ENCODE assay signal across 9 cellular contexts in genomic region chr9:70484232-70485130, GRCh38.
DNase-seq lines count a peak whose midpoint lies in the region; ATAC-seq and TF ChIP-seq lines count a peak whose summit lies in the region.
"Had no signal": no experiment of that assay in that cellular context is flagged by ENCODE, and none has a peak within 500 bp of the region (broad histone marks: within the 10 kb centered on the region; RNA-seq: fewer than 3 reads in every experiment).

No MANE protein-coding gene starts in this region.

- H3K9me3 ChIP-seq in fibroblast of lung (ENCODE audit: control insufficient read depth, insufficient read depth, low read depth, low read length), result no peaks in the 10 kb centered on the region

- H3K36me3 Mint-ChIP-seq in activated CD4-positive, alpha-beta T cell treated with anti-CD3 and anti-CD28 coated beads, Interleukin-2, amount 10 ng/mL, durations not matched to agents 24 days and 14 days (ENCODE audit: low read depth), result no peaks in the 10 kb centered on the region
- no peaks in the 10 kb centered on the region for H3K36me3 Mint-ChIP-seq in naive B cell
- H3K36me3 Mint-ChIP-seq: natural killer cell treated with Interleukin-12 subunit alpha and Interleukin-12 subunit beta and Interleukin-15 and Interleukin-18, amount 100 ng/mL, for 72 hours had no signal

- no peak overlapping the region for H3K4me2 ChIP-seq in fibroblast of lung (ENCODE audit: extremely low read depth, insufficient read depth, low read length)

- H3K27me3 ChIP-seq in fibroblast of lung (ENCODE audit: control insufficient read depth, insufficient read depth, low read length), result no peaks in the 10 kb centered on the region

- no peak overlapping the region for H3K27ac ChIP-seq in fibroblast of lung (ENCODE audit: insufficient read depth, low read length)

- peaks cover 8% of the 10 kb centered on the region for H3K4me1 ChIP-seq in fibroblast of lung (ENCODE audit: control insufficient read depth, extremely low read depth, insufficient read depth, low read length)

- no peak overlapping the region for H2AFZ ChIP-seq in fibroblast of lung (ENCODE audit: low read length)

- H3K27me3 Mint-ChIP-seq in activated CD4-positive, alpha-beta T cell treated with anti-CD3 and anti-CD28 coated beads, Interleukin-2, amount 10 ng/mL, durations not matched to agents 24 days and 14 days, result no peaks in the 10 kb centered on the region
- peaks cover 5 to 21% (median 12%) of the 10 kb centered on the region in 3 donors for H3K27me3 Mint-ChIP-seq in naive B cell

- no peaks in the 10 kb centered on the region for H3K36me3 ChIP-seq in fibroblast of lung (ENCODE audit: control insufficient read depth, insufficient read depth, low read length)

- intact Hi-C loops in activated CD4-positive, alpha-beta T cell treated with anti-CD3 and anti-CD28 coated beads, Interleukin-2, amount 10 ng/mL, durations not matched to agents 24 days and 14 days (cut with micrococcal nuclease), result loop anchor here (5.0 kb wide), 2 partner anchors 62 to 142 kb away; no protein-coding TSS in a partner anchor

- H3K9ac ChIP-seq in fibroblast of lung (ENCODE audit: insufficient read depth, low read length), result no peak overlapping the region

- ATAC-seq in GM21526 (IDR thresholded peaks at IDR 0.05; ENCODE audit: low FRiP score, unreplicated experiment), result peak; percentile 81
- peak; percentile 81 to 85 for ATAC-seq in naive B cell (ENCODE audit: low read depth in 2 of 2)
- ATAC-seq in HG02970 (IDR thresholded peaks at IDR 0.05; ENCODE audit: low FRiP score, unreplicated experiment), result no peak

- no peaks in the 10 kb centered on the region for H3K79me2 ChIP-seq in fibroblast of lung (ENCODE audit: control insufficient read depth, insufficient read depth, low read length)

- H3K9me3 Mint-ChIP-seq in activated CD4-positive, alpha-beta T cell treated with anti-CD3 and anti-CD28 coated beads, Interleukin-2, amount 10 ng/mL, durations not matched to agents 24 days and 14 days, result peaks cover 5% of the 10 kb centered on the region
- no peaks in the 10 kb centered on the region for H3K9me3 Mint-ChIP-seq in naive B cell
- H3K9me3 Mint-ChIP-seq: natural killer cell treated with Interleukin-12 subunit alpha and Interleukin-12 subunit beta and Interleukin-15 and Interleukin-18, amount 100 ng/mL, for 72 hours had no signal

- no peaks in the 10 kb centered on the region for H4K20me1 ChIP-seq in fibroblast of lung (ENCODE audit: control insufficient read depth, extremely low read depth, insufficient read depth, low read length)

- peak; percentile 80 to 86 for TF ChIP-seq CTCF in fibroblast of lung (conservative IDR thresholded peaks at IDR 0.05 in 1 of 2, IDR thresholded peaks at IDR 0.05 in 1 of 2; ENCODE audit: low read depth in 1 of 2, low read length in 2 of 2)

- H3K4me1 Mint-ChIP-seq in activated CD4-positive, alpha-beta T cell treated with anti-CD3 and anti-CD28 coated beads, Interleukin-2, amount 10 ng/mL, durations not matched to agents 24 days and 14 days, result peaks cover 5% of the 10 kb centered on the region
- peaks cover 0 to 2% (median 0%) of the 10 kb centered on the region in 3 donors for H3K4me1 Mint-ChIP-seq in naive B cell

- in situ Hi-C loops in KBM-7 (cut with MboI; ENCODE audit: low pct_unique_long_range_greater_than_20kb, low sequenced_read_pairs), result no loop called here

- no peak overlapping the region for H3K27ac Mint-ChIP-seq in activated CD4-positive, alpha-beta T cell treated with anti-CD3 and anti-CD28 coated beads, Interleukin-2, amount 10 ng/mL, durations not matched to agents 24 days and 14 days
- peak overlapping the region in 1 of 6 donors; percentile 26 for H3K27ac Mint-ChIP-seq in naive B cell
- H3K27ac Mint-ChIP-seq: natural killer cell treated with Interleukin-12 subunit alpha and Interleukin-12 subunit beta and Interleukin-15 and Interleukin-18, amount 100 ng/mL, for 72 hours had no signal

- no peak overlapping the region for H3K4me3 ChIP-seq in fibroblast of lung (replicated peaks in 1 of 4; ENCODE audit: control extremely low read depth in 1 of 4, insufficient read depth in 1 of 4, low read depth in 3 of 4, low read length in 4 of 4)

- peak; percentile 60 for DNase-seq in activated CD4-positive, alpha-beta T cell treated with anti-CD3 and anti-CD28 coated beads, Interleukin-2, amount 10 ng/mL, durations not matched to agents 24 days and 14 days
- no peak for DNase-seq in activated CD4-positive, alpha-beta T cell treated with anti-CD3 and anti-CD28 coated beads for 48 hours
- DNase-seq in KBM-7 (peak; percentile 80), SW 1271 (lab: John Stamatoyannopoulos, UW) (peak; percentile 21 to 65), fibroblast of lung (ENCODE audit: low read depth in 2 of 2) (peak; percentile 67 to 92), naive B cell (peak; percentile 33)

- no peak overlapping the region for H3K4me3 Mint-ChIP-seq in activated CD4-positive, alpha-beta T cell treated with anti-CD3 and anti-CD28 coated beads, Interleukin-2, amount 10 ng/mL, durations not matched to agents 24 days and 14 days
- H3K4me3 Mint-ChIP-seq in naive B cell, result no peak overlapping the region
- H3K4me3 Mint-ChIP-seq: natural killer cell treated with Interleukin-12 subunit alpha and Interleukin-12 subunit beta and Interleukin-15 and Interleukin-18, amount 100 ng/mL, for 72 hours had no signal
